Comparison of ENCODE assay signal across 1 cellular context in genomic region chr18:23719634-23720201, GRCh38.
TF ChIP-seq lines count a peak whose summit lies in the region.

No MANE protein-coding gene starts in this region.

TF ChIP-seq in K562, 482 proteins besides CTCF, POLR2A, EP300 and RAD21 (continued from another document and continues in another):
- TF ChIP-seq MLX (CRISPR knock-in tag; conservative IDR thresholded peaks at IDR 0.05): no peak
- no peak for TF ChIP-seq ZNF134 (CRISPR knock-in tag; conservative IDR thresholded peaks at IDR 0.05)
- TF ChIP-seq ZNF436 (CRISPR knock-in tag; IDR thresholded peaks at IDR 0.05): no peak
- TF ChIP-seq PTRF (tag; IDR thresholded peaks at IDR 0.05): no peak
- TF ChIP-seq NR2C2 (CRISPR knock-in tag; IDR thresholded peaks at IDR 0.05): no peak
- TF ChIP-seq NR2C2 (tag; IDR thresholded peaks at IDR 0.05): 0 out of 2 replicates have a peak, but pooled peaks have one; percentile 24
- no peak for TF ChIP-seq ADNP (tag; IDR thresholded peaks at IDR 0.05)
- peak; percentile 99 for TF ChIP-seq MAFG (tag; conservative IDR thresholded peaks at IDR 0.05)
- no peak for TF ChIP-seq ZNF764 (CRISPR knock-in tag; IDR thresholded peaks at IDR 0.05; ENCODE audit: low read depth)
- TF ChIP-seq SMAD4 (CRISPR knock-in tag; conservative IDR thresholded peaks at IDR 0.05): peak; percentile 24; the same call in 1 of the 2 replicates
- no peak for TF ChIP-seq NR4A1 (CRISPR knock-in tag; IDR thresholded peaks at IDR 0.05)
- peak; percentile 29; the same call in 1 of the 2 replicates for TF ChIP-seq NR4A1 (tag; IDR thresholded peaks at IDR 0.05)
- TF ChIP-seq PRDM10 (IDR thresholded peaks at IDR 0.05; ENCODE audit: partially characterized antibody): peak; percentile 48
- no peak for TF ChIP-seq ARID3B (CRISPR knock-in tag; IDR thresholded peaks at IDR 0.05; ENCODE audit: borderline replicate concordance)
- TF ChIP-seq MTA2 (IDR thresholded peaks at IDR 0.05; ENCODE audit: low read depth): no peak
- 0 out of 2 replicates have a peak, but pooled peaks have one; percentile 4 for TF ChIP-seq HMG20A (CRISPR knock-in tag; conservative IDR thresholded peaks at IDR 0.05)
- TF ChIP-seq ZNF592 (IDR thresholded peaks at IDR 0.05): 0 out of 2 replicates have a peak, but pooled peaks have one; percentile 34
- TF ChIP-seq ZNF239 (CRISPR knock-in tag; IDR thresholded peaks at IDR 0.05): no peak
- TF ChIP-seq ZNF184 (CRISPR knock-in tag; IDR thresholded peaks at IDR 0.05): no peak
- peak; percentile 89 for TF ChIP-seq NFE2 (IDR thresholded peaks at IDR 0.05; ENCODE audit: low read depth)
- TF ChIP-seq, protein P1, sequence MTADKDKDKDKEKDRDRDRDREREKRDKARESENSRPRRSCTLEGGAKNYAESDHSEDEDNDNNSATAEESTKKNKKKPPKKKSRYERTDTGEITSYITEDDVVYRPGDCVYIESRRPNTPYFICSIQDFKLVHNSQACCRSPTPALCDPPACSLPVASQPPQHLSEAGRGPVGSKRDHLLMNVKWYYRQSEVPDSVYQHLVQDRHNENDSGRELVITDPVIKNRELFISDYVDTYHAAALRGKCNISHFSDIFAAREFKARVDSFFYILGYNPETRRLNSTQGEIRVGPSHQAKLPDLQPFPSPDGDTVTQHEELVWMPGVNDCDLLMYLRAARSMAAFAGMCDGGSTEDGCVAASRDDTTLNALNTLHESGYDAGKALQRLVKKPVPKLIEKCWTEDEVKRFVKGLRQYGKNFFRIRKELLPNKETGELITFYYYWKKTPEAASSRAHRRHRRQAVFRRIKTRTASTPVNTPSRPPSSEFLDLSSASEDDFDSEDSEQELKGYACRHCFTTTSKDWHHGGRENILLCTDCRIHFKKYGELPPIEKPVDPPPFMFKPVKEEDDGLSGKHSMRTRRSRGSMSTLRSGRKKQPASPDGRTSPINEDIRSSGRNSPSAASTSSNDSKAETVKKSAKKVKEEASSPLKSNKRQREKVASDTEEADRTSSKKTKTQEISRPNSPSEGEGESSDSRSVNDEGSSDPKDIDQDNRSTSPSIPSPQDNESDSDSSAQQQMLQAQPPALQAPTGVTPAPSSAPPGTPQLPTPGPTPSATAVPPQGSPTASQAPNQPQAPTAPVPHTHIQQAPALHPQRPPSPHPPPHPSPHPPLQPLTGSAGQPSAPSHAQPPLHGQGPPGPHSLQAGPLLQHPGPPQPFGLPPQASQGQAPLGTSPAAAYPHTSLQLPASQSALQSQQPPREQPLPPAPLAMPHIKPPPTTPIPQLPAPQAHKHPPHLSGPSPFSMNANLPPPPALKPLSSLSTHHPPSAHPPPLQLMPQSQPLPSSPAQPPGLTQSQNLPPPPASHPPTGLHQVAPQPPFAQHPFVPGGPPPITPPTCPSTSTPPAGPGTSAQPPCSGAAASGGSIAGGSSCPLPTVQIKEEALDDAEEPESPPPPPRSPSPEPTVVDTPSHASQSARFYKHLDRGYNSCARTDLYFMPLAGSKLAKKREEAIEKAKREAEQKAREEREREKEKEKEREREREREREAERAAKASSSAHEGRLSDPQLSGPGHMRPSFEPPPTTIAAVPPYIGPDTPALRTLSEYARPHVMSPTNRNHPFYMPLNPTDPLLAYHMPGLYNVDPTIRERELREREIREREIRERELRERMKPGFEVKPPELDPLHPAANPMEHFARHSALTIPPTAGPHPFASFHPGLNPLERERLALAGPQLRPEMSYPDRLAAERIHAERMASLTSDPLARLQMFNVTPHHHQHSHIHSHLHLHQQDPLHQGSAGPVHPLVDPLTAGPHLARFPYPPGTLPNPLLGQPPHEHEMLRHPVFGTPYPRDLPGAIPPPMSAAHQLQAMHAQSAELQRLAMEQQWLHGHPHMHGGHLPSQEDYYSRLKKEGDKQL (CRISPR knock-in tag; IDR thresholded peaks at IDR 0.05; ENCODE audit: borderline replicate concordance): no peak
- no peak for TF ChIP-seq NR3C1 (CRISPR knock-in tag; IDR thresholded peaks at IDR 0.05)
- TF ChIP-seq C11orf30 (IDR thresholded peaks at IDR 0.05; ENCODE audit: low read depth): peak; percentile 97
- no peak for TF ChIP-seq RFX5 (IDR thresholded peaks at IDR 0.05; ENCODE audit: low read depth, low read length)
- peak; percentile 60 for TF ChIP-seq CBFA2T3 (IDR thresholded peaks at IDR 0.05)
- TF ChIP-seq ZNF57 (CRISPR knock-in tag; IDR thresholded peaks at IDR 0.05): no peak
- peak in 1 of 2 experiments; percentile 41; a peak in 1 of 4 replicates for TF ChIP-seq RCOR1 (IDR thresholded peaks at IDR 0.05; ENCODE audit: borderline replicate concordance in 1 of 2, low read depth in 2 of 2, low read length in 2 of 2)
- TF ChIP-seq E2F1 (CRISPR knock-in tag; IDR thresholded peaks at IDR 0.05): no peak
- peak; percentile 37; the same call in 1 of the 2 replicates for TF ChIP-seq CREM (IDR thresholded peaks at IDR 0.05; ENCODE audit: low read depth)
- no peak for TF ChIP-seq HDAC3 (IDR thresholded peaks at IDR 0.05; ENCODE audit: borderline replicate concordance, partially characterized antibody)
- TF ChIP-seq TEAD1 (CRISPR knock-in tag; IDR thresholded peaks at IDR 0.05): peak in 1 of 2 experiments; percentile 16; a peak in 1 of 4 replicates
- TF ChIP-seq L3MBTL2 (IDR thresholded peaks at IDR 0.05): 0 out of 2 replicates have a peak, but pooled peaks have one; percentile 20
- peak; percentile 88 for TF ChIP-seq DPF2 (IDR thresholded peaks at IDR 0.05)
- TF ChIP-seq, protein P2, sequence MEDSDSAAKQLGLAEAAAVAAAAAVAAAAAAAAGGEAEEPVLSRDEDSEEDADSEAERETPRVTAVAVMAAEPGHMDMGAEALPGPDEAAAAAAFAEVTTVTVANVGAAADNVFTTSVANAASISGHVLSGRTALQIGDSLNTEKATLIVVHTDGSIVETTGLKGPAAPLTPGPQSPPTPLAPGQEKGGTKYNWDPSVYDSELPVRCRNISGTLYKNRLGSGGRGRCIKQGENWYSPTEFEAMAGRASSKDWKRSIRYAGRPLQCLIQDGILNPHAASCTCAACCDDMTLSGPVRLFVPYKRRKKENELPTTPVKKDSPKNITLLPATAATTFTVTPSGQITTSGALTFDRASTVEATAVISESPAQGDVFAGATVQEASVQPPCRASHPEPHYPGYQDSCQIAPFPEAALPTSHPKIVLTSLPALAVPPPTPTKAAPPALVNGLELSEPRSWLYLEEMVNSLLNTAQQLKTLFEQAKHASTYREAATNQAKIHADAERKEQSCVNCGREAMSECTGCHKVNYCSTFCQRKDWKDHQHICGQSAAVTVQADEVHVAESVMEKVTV (CRISPR knock-in tag; IDR thresholded peaks at IDR 0.05): no peak
- peak; percentile 60 for TF ChIP-seq TEAD4 (IDR thresholded peaks at IDR 0.05; ENCODE audit: low read length)
- TF ChIP-seq TEAD4 (CRISPR knock-in tag; IDR thresholded peaks at IDR 0.05; ENCODE audit: borderline replicate concordance): no peak
- TF ChIP-seq TFAM (CRISPR knock-in tag; conservative IDR thresholded peaks at IDR 0.05): no peak
- no peak for TF ChIP-seq CBX2 (IDR thresholded peaks at IDR 0.05; ENCODE audit: insufficient read depth, low read length, poor library complexity, severe bottlenecking)
- TF ChIP-seq SREBF1 (IDR thresholded peaks at IDR 0.05; ENCODE audit: borderline replicate concordance, low read depth, low read length): no peak
- TF ChIP-seq ZNF431 (CRISPR knock-in tag; IDR thresholded peaks at IDR 0.05): no peak
- TF ChIP-seq ZNF384 (IDR thresholded peaks at IDR 0.05; ENCODE audit: low read depth, low read length): 0 out of 2 replicates have a peak, but pooled peaks have one; percentile 21
- no peak for TF ChIP-seq ELF2 (CRISPR knock-in tag; IDR thresholded peaks at IDR 0.05)
- TF ChIP-seq HDAC2 (IDR thresholded peaks at IDR 0.05): peak; percentile 59; the same call in 1 of the 2 replicates
- peak; percentile 97 for TF ChIP-seq ATF7 (IDR thresholded peaks at IDR 0.05)
- no peak for TF ChIP-seq NR2C1 (IDR thresholded peaks at IDR 0.05)
- peak; percentile 22; the same call in 1 of the 2 replicates for TF ChIP-seq NR2C1 (tag; IDR thresholded peaks at IDR 0.05)
- TF ChIP-seq TAF1 (IDR thresholded peaks at IDR 0.05; ENCODE audit: control insufficient read depth, extremely low read depth, insufficient read depth, low read length, severe bottlenecking): no peak
- TF ChIP-seq MAFF (IDR thresholded peaks at IDR 0.05; ENCODE audit: low read length): peak; percentile 84
- no peak for TF ChIP-seq SMARCB1 (IDR thresholded peaks at IDR 0.05; ENCODE audit: insufficient read length, low read depth)
- peak; percentile 68 for TF ChIP-seq FOXJ2 (tag; IDR thresholded peaks at IDR 0.05)
- no peak for TF ChIP-seq ESRRA (IDR thresholded peaks at IDR 0.05; ENCODE audit: borderline replicate concordance, low read depth)
- peak; percentile 38; the same call in 1 of the 2 replicates for TF ChIP-seq MTA3 (IDR thresholded peaks at IDR 0.05; ENCODE audit: borderline replicate concordance)
- 0 out of 2 replicates have a peak, but pooled peaks have one; percentile 18 for TF ChIP-seq ZBTB17 (CRISPR knock-in tag; IDR thresholded peaks at IDR 0.05)
- TF ChIP-seq ZKSCAN1 (IDR thresholded peaks at IDR 0.05; ENCODE audit: low read depth, low read length): no peak
- TF ChIP-seq BACH1 (tag; IDR thresholded peaks at IDR 0.05): peak; percentile 99
